9 cellular contexts compared by ENCODE assay signal in the genomic region with DNA sequence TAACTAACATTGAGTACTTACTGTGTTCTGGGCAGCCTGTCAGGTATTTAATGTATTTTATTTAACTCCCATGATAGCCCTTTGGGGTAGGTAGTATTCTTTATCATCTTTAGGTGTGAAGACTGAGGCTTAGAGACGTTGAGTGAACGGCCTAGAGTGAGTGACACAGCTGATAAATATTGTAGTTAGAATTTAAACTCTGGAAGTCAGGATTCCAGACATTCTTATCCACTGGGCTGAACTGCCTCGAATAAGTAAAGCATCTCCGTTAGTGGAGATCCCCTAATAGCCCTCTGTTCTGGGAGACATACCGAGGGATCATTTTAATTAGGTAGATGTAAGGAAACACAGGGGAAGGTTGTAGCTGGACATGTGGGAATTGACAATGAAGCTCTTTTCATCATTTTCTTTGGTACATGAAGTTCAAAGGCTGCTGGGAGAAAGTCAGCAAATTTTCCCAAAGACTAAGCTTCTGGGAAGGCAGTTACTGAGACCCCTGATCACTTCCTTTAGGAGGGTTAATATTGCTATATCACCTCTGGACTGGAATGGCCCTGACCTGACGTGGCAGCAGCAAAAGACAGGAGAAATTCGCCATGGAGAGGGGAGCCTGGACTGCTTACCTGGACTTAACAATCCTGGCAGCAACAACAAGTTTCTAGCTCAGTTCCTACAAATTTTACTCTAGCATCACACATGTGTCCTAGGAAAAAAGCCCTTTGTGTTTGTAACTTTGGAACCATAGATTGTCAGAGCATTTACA. TPM values are rescaled to one million over a fixed set of nuclear protein-coding genes. Genes with fewer than 3 reads are reported as not detected.
A peak's percentile ranks its signal among the peaks of the same experiment; 100 is the strongest.
DNase-seq lines count a peak whose midpoint lies in the region; ATAC-seq, FAIRE-seq and TF ChIP-seq lines count a peak whose summit lies in the region.
"Had no signal": no experiment of that assay in that cellular context is flagged by ENCODE, and none has a peak within 500 bp of the region (broad histone marks: within the 10 kb centered on the region; RNA-seq: fewer than 3 reads in every experiment).

No MANE protein-coding gene starts in this region.

- intact Hi-C loops in heart left ventricle (cut with DNase I) (loop anchor here (1.0 to 5.0 kb wide), 6 partner anchors 64 to 154 kb away; a partner anchor contains a TSS), Right ventricle myocardium inferior (cut with DNase I) (loop anchor here (2.0 kb wide), 1 partner anchor 152 kb away; no protein-coding TSS in a partner anchor), kidney (cut with DNase I) (loop anchor here (10.0 kb wide), 1 partner anchor 152 kb away; no protein-coding TSS in a partner anchor)

- ATAC-seq in heart left ventricle (no peak), Right ventricle myocardium inferior (no peak), esophagus mucosa (no peak)

- no peak overlapping the region for H3K27ac Mint-ChIP-seq in type B pancreatic cell
- H3K27ac Mint-ChIP-seq: dendritic cell treated with granulocyte-macrophage colony-stimulating factor and Interleukin-4, amounts not matched to agents 40 ng/mL and 50 ng/mL, for 4 days had no signal

- H3K4me3 Mint-ChIP-seq in type B pancreatic cell, result peak overlapping the region; percentile 75

- peaks cover 4% of the 10 kb centered on the region for H3K36me3 Mint-ChIP-seq in type B pancreatic cell

- no peaks in the 10 kb centered on the region for H3K9me3 ChIP-seq in heart left ventricle
- no peaks in the 10 kb centered on the region for H3K9me3 ChIP-seq in kidney (ENCODE audit: control insufficient read depth in 1 of 2, low read length in 2 of 2)

- H3K27ac ChIP-seq in heart left ventricle (no peak overlapping the region), kidney (ENCODE audit: low read depth in 2 of 2, low read length in 2 of 2) (no peak overlapping the region)

- no peaks in the 10 kb centered on the region for H3K9me3 Mint-ChIP-seq in type B pancreatic cell
- H3K9me3 Mint-ChIP-seq: dendritic cell treated with granulocyte-macrophage colony-stimulating factor and Interleukin-4, amounts not matched to agents 40 ng/mL and 50 ng/mL, for 4 days had no signal

- peaks cover 19% of the 10 kb centered on the region for H3K27me3 Mint-ChIP-seq in type B pancreatic cell
- H3K27me3 Mint-ChIP-seq: dendritic cell treated with granulocyte-macrophage colony-stimulating factor and Interleukin-4, amounts not matched to agents 40 ng/mL and 50 ng/mL, for 4 days had no signal

- peak overlapping the region in 8 of 12 donors; percentile 23 to 44 (median 37) for H3K4me3 ChIP-seq in heart left ventricle
- peak overlapping the region; percentile 13 to 28 for H3K4me3 ChIP-seq in kidney (ENCODE audit: low read length in 2 of 2)

- FAIRE-seq in kidney (lab: Jason Lieb, UNC), result no peak

- H3K36me3 ChIP-seq in heart left ventricle, result no peaks in the 10 kb centered on the region
- H3K36me3 ChIP-seq in kidney (ENCODE audit: control insufficient read depth in 1 of 2, insufficient read depth in 2 of 2, low read length in 2 of 2), result no peaks in the 10 kb centered on the region

- TF ChIP-seq POLR2A in heart left ventricle (IDR thresholded peaks at IDR 0.05), result no peak

- peaks cover 5% of the 10 kb centered on the region for H3K4me1 Mint-ChIP-seq in type B pancreatic cell (ENCODE audit: unreplicated experiment)

- DNase-seq in heart left ventricle, result no peak
- DNase-seq in Right ventricle myocardium inferior (ENCODE audit: missing footprints), result no peak
- DNase-seq in amniotic epithelial cell (ENCODE audit: low read depth), result peak; percentile 24
- no peak for DNase-seq in kidney
- DNase-seq in type B pancreatic cell (ENCODE audit: extremely low spot score, unreplicated experiment), result no peak
- DNase-seq in AG08395 (ENCODE audit: low spot score), result no peak
- DNase-seq in stimulated activated naive CD4-positive, alpha-beta T cell (lab: John Stamatoyannopoulos, UW), result no peak

- 48 to 59% (median 57%) methylated on average over 7 of the region's 7 CpGs for WGBS in heart left ventricle, 4 donors

- no peak overlapping the region for H3K9ac ChIP-seq in kidney (ENCODE audit: low read length in 2 of 2)

- TF ChIP-seq CTCF in heart left ventricle (IDR thresholded peaks at IDR 0.05) (no peak), kidney (IDR thresholded peaks at IDR 0.05; ENCODE audit: borderline replicate concordance, extremely low read depth, insufficient read depth) (no peak), type B pancreatic cell (conservative IDR thresholded peaks at IDR 0.05) (no peak)

- peaks cover 0 to 6% (median 0%) of the 10 kb centered on the region in 12 donors for H3K4me1 ChIP-seq in heart left ventricle
- H3K4me1 ChIP-seq in kidney (ENCODE audit: control insufficient read depth in 1 of 2, insufficient read depth in 1 of 2, low read depth in 1 of 2, low read length in 2 of 2), result no peaks in the 10 kb centered on the region

- H3K27me3 ChIP-seq in heart left ventricle, result no peaks in the 10 kb centered on the region

RNA-seq across cellular contexts. Expression of a gene that starts 11.7 kb away (rescaled TPM):
- total RNA-seq in heart left ventricle, result 100 to 1,000 TPM in 8 of 9 donors, 10 to 100 TPM in 1; 72.9 to 205 (median 152) TPM
- polyA plus RNA-seq in heart left ventricle, result 10 to 100 TPM; 25.8 to 85.9 TPM
- total RNA-seq in Right ventricle myocardium inferior, result 128 TPM
- 240 TPM for total RNA-seq in kidney
- 47.2 TPM for polyA plus RNA-seq in kidney (ENCODE audit: insufficient read depth, low read depth, low replicate concordance)
- 168 and 225 TPM in 2 replicates for total RNA-seq in type B pancreatic cell (ENCODE audit: low replicate concordance)
- total RNA-seq in esophagus mucosa, result 251 TPM
